1 cellular context compared by ENCODE assay signal in the genomic region with DNA sequence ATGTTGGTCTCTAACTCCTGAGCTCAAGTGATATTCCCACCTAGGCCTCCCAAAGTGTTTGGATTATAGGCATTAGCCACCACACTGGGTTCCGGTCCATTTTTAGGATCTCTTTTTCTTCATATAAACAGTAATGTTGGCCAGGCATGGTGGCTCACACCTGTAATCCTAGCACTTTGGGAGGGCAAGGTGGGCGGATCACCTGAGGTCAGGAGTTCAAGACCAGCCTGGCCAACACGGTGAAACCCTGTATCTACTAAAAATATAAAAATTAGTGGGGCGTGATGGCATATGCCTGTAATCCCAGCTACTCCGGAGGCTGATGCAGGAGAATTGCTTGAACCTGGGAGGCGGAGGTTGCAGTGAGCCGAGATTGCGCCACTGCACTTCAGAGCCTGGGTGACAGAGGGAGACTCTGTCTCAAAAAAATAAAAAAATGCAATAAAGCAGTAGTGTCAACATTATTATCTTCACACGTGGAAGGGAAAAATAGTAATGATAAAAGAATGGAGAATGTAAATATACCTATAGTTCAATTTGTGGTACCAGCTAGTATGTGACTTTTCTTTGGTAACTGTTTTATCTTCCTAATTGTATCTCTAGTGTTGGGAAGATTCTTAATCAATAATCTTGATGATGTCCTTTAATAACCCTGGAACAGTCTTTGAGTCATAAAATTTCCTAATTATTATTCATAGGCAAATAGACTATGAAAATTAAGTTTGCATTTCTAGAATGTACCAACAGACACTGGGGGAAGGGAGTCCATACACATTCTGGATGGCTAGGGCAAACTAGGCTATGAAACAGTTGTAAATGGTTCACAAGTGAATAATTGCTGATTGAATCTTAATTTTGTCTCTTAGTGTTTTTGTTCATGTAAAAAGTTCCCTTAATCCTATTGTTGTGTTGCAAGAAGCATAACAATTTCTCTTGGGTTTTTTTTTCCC.
TF ChIP-seq lines count a peak whose summit lies in the region.

No MANE protein-coding gene starts in this region.

TF ChIP-seq in HepG2, 621 proteins besides CTCF, POLR2A, EP300 and RAD21 (continued from another document and continues in another):
- TF ChIP-seq, protein P1, sequence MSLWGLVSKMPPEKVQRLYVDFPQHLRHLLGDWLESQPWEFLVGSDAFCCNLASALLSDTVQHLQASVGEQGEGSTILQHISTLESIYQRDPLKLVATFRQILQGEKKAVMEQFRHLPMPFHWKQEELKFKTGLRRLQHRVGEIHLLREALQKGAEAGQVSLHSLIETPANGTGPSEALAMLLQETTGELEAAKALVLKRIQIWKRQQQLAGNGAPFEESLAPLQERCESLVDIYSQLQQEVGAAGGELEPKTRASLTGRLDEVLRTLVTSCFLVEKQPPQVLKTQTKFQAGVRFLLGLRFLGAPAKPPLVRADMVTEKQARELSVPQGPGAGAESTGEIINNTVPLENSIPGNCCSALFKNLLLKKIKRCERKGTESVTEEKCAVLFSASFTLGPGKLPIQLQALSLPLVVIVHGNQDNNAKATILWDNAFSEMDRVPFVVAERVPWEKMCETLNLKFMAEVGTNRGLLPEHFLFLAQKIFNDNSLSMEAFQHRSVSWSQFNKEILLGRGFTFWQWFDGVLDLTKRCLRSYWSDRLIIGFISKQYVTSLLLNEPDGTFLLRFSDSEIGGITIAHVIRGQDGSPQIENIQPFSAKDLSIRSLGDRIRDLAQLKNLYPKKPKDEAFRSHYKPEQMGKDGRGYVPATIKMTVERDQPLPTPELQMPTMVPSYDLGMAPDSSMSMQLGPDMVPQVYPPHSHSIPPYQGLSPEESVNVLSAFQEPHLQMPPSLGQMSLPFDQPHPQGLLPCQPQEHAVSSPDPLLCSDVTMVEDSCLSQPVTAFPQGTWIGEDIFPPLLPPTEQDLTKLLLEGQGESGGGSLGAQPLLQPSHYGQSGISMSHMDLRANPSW (CRISPR knock-in tag; IDR thresholded peaks at IDR 0.05; ENCODE audit: borderline replicate concordance), result no peak
- TF ChIP-seq YY1 (IDR thresholded peaks at IDR 0.05; ENCODE audit: insufficient read depth, insufficient replicate concordance, low read depth, low read length) (no peak), CCDC6 (CRISPR knock-in tag; IDR thresholded peaks at IDR 0.05) (no peak), POLR2AphosphoS5 (IDR thresholded peaks at IDR 0.05; ENCODE audit: low read depth, low read length) (no peak), ZNF792 (CRISPR knock-in tag; IDR thresholded peaks at IDR 0.05) (no peak), ZNF841 (CRISPR knock-in tag; IDR thresholded peaks at IDR 0.05; ENCODE audit: borderline replicate concordance) (no peak), KLF6 (CRISPR knock-in tag; IDR thresholded peaks at IDR 0.05) (no peak), POGZ (CRISPR knock-in tag; IDR thresholded peaks at IDR 0.05) (peak; percentile 37; the same call in 1 of the 2 replicates), ZFX (CRISPR knock-in tag; IDR thresholded peaks at IDR 0.05; ENCODE audit: low read depth) (no peak), ZNF572 (CRISPR knock-in tag; IDR thresholded peaks at IDR 0.05) (no peak), GABPB1 (CRISPR knock-in tag; IDR thresholded peaks at IDR 0.05) (0 out of 2 replicates have a peak, but pooled peaks have one; percentile 18), ZSCAN20 (CRISPR knock-in tag; IDR thresholded peaks at IDR 0.05; ENCODE audit: borderline replicate concordance) (no peak), GFI1 (CRISPR knock-in tag; IDR thresholded peaks at IDR 0.05; ENCODE audit: borderline replicate concordance) (no peak), ZMYM3 (CRISPR knock-in tag; IDR thresholded peaks at IDR 0.05) (peak; percentile 39; the same call in 1 of the 2 replicates), CEBPG (CRISPR knock-in tag; IDR thresholded peaks at IDR 0.05) (peak; percentile 76), ZNF292 (CRISPR knock-in tag; IDR thresholded peaks at IDR 0.05; ENCODE audit: borderline replicate concordance, low read depth) (0 out of 2 replicates have a peak, but pooled peaks have one; percentile 23), ZNF563 (CRISPR knock-in tag; IDR thresholded peaks at IDR 0.05) (no peak), ZNF350 (CRISPR knock-in tag; IDR thresholded peaks at IDR 0.05; ENCODE audit: borderline replicate concordance, low read depth) (no peak), CBX5 (CRISPR knock-in tag; IDR thresholded peaks at IDR 0.05; ENCODE audit: borderline replicate concordance) (no peak), SOX6 (IDR thresholded peaks at IDR 0.05) (no peak), SOX6 (CRISPR knock-in tag; IDR thresholded peaks at IDR 0.05) (peak; percentile 39; the same call in 1 of the 2 replicates), SETDB1 (CRISPR knock-in tag; IDR thresholded peaks at IDR 0.05; ENCODE audit: borderline replicate concordance) (no peak), KDM1A (CRISPR knock-in tag; IDR thresholded peaks at IDR 0.05) (no peak), ZNF263 (CRISPR knock-in tag; IDR thresholded peaks at IDR 0.05) (no peak), ZNF484 (CRISPR knock-in tag; IDR thresholded peaks at IDR 0.05; ENCODE audit: borderline replicate concordance, low read depth) (no peak), REPIN1 (CRISPR knock-in tag; IDR thresholded peaks at IDR 0.05; ENCODE audit: borderline replicate concordance, low read depth) (no peak), PAWR (CRISPR knock-in tag; IDR thresholded peaks at IDR 0.05; ENCODE audit: borderline replicate concordance) (no peak), ZNF616 (CRISPR knock-in tag; IDR thresholded peaks at IDR 0.05; ENCODE audit: low read depth) (no peak), HDAC1 (CRISPR knock-in tag; IDR thresholded peaks at IDR 0.05) (no peak), STAT5B (CRISPR knock-in tag; IDR thresholded peaks at IDR 0.05) (no peak), YEATS4 (CRISPR knock-in tag; IDR thresholded peaks at IDR 0.05; ENCODE audit: borderline replicate concordance) (peak; percentile 30; the same call in 1 of the 2 replicates)
- TF ChIP-seq, protein P2, sequence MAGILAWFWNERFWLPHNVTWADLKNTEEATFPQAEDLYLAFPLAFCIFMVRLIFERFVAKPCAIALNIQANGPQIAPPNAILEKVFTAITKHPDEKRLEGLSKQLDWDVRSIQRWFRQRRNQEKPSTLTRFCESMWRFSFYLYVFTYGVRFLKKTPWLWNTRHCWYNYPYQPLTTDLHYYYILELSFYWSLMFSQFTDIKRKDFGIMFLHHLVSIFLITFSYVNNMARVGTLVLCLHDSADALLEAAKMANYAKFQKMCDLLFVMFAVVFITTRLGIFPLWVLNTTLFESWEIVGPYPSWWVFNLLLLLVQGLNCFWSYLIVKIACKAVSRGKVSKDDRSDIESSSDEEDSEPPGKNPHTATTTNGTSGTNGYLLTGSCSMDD (CRISPR knock-in tag; IDR thresholded peaks at IDR 0.05), result no peak
- TF ChIP-seq, protein P3, sequence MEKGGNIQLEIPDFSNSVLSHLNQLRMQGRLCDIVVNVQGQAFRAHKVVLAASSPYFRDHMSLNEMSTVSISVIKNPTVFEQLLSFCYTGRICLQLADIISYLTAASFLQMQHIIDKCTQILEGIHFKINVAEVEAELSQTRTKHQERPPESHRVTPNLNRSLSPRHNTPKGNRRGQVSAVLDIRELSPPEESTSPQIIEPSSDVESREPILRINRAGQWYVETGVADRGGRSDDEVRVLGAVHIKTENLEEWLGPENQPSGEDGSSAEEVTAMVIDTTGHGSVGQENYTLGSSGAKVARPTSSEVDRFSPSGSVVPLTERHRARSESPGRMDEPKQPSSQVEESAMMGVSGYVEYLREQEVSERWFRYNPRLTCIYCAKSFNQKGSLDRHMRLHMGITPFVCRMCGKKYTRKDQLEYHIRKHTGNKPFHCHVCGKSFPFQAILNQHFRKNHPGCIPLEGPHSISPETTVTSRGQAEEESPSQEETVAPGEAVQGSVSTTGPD (CRISPR knock-in tag; IDR thresholded peaks at IDR 0.05), result no peak
- TF ChIP-seq, protein P4, sequence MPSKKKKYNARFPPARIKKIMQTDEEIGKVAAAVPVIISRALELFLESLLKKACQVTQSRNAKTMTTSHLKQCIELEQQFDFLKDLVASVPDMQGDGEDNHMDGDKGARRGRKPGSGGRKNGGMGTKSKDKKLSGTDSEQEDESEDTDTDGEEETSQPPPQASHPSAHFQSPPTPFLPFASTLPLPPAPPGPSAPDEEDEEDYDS (CRISPR knock-in tag; IDR thresholded peaks at IDR 0.05), result no peak
- TF ChIP-seq, protein P5, sequence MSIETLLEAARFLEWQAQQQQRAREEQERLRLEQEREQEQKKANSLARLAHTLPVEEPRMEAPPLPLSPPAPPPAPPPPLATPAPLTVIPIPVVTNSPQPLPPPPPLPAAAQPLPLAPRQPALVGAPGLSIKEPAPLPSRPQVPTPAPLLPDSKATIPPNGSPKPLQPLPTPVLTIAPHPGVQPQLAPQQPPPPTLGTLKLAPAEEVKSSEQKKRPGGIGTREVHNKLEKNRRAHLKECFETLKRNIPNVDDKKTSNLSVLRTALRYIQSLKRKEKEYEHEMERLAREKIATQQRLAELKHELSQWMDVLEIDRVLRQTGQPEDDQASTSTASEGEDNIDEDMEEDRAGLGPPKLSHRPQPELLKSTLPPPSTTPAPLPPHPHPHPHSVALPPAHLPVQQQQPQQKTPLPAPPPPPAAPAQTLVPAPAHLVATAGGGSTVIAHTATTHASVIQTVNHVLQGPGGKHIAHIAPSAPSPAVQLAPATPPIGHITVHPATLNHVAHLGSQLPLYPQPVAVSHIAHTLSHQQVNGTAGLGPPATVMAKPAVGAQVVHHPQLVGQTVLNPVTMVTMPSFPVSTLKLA (IDR thresholded peaks at IDR 0.05), result no peak
- TF ChIP-seq, protein P6, sequence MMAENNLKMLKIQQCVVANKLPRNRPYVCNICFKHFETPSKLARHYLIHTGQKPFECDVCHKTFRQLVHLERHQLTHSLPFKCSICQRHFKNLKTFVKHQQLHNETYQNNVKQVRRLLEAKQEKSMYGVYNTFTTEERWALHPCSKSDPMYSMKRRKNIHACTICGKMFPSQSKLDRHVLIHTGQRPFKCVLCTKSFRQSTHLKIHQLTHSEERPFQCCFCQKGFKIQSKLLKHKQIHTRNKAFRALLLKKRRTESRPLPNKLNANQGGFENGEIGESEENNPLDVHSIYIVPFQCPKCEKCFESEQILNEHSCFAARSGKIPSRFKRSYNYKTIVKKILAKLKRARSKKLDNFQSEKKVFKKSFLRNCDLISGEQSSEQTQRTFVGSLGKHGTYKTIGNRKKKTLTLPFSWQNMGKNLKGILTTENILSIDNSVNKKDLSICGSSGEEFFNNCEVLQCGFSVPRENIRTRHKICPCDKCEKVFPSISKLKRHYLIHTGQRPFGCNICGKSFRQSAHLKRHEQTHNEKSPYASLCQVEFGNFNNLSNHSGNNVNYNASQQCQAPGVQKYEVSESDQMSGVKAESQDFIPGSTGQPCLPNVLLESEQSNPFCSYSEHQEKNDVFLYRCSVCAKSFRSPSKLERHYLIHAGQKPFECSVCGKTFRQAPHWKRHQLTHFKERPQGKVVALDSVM (CRISPR knock-in tag; IDR thresholded peaks at IDR 0.05), result peak; percentile 78
- TF ChIP-seq, protein P7, sequence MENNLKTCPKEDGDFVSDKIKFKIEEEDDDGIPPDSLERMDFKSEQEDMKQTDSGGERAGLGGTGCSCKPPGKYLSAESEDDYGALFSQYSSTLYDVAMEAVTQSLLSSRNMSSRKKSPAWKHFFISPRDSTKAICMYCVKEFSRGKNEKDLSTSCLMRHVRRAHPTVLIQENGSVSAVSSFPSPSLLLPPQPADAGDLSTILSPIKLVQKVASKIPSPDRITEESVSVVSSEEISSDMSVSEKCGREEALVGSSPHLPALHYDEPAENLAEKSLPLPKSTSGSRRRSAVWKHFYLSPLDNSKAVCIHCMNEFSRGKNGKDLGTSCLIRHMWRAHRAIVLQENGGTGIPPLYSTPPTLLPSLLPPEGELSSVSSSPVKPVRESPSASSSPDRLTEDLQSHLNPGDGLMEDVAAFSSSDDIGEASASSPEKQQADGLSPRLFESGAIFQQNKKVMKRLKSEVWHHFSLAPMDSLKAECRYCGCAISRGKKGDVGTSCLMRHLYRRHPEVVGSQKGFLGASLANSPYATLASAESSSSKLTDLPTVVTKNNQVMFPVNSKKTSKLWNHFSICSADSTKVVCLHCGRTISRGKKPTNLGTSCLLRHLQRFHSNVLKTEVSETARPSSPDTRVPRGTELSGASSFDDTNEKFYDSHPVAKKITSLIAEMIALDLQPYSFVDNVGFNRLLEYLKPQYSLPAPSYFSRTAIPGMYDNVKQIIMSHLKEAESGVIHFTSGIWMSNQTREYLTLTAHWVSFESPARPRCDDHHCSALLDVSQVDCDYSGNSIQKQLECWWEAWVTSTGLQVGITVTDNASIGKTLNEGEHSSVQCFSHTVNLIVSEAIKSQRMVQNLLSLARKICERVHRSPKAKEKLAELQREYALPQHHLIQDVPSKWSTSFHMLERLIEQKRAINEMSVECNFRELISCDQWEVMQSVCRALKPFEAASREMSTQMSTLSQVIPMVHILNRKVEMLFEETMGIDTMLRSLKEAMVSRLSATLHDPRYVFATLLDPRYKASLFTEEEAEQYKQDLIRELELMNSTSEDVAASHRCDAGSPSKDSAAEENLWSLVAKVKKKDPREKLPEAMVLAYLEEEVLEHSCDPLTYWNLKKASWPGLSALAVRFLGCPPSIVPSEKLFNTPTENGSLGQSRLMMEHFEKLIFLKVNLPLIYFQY (CRISPR knock-in tag; IDR thresholded peaks at IDR 0.05; ENCODE audit: borderline replicate concordance), result no peak
- TF ChIP-seq, protein P8, sequence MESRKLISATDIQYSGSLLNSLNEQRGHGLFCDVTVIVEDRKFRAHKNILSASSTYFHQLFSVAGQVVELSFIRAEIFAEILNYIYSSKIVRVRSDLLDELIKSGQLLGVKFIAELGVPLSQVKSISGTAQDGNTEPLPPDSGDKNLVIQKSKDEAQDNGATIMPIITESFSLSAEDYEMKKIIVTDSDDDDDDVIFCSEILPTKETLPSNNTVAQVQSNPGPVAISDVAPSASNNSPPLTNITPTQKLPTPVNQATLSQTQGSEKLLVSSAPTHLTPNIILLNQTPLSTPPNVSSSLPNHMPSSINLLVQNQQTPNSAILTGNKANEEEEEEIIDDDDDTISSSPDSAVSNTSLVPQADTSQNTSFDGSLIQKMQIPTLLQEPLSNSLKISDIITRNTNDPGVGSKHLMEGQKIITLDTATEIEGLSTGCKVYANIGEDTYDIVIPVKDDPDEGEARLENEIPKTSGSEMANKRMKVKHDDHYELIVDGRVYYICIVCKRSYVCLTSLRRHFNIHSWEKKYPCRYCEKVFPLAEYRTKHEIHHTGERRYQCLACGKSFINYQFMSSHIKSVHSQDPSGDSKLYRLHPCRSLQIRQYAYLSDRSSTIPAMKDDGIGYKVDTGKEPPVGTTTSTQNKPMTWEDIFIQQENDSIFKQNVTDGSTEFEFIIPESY (CRISPR knock-in tag; IDR thresholded peaks at IDR 0.05), result peak; percentile 73
